ENCODE assay signal across 8 cellular contexts in the genomic region with DNA sequence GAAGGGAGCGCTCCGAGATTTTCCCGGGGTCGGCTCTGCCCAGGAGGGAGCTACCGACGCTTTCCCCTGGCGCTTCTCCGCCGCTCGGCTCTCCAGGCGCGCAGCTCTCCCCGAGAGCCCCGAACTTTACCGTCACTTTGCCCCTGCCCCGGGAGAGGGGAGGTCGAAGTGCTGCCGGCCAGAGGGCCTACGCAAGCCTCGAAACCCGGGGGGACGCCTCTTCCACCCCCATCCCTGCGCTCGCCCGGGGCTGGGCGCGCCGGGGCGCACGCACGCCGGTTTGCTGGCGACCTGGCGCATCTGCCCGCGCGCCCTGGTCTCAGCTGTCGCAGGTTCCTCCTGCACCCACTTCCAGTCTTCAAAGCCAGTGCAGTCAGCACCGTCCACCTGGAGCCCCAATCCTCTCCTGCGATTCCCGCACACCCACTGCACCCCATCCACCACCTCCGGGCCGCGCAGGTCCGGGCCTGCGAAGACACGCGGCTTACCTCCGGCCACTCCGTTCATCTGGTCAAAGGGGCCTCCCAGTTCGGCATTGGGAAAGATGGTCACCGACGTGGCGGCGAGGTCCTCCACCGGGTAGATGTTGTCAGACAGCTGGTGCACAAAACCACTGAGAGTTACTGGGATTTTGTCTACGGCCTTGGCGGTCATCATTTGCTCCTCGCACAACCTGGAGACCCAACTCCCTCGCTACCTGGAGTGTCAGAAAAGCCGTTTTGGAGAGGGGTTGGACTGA. TPM values are rescaled to one million over a fixed set of nuclear protein-coding genes. Genes with fewer than 3 reads are reported as not detected.
DNase-seq lines count a peak whose midpoint lies in the region; ATAC-seq and TF ChIP-seq lines count a peak whose summit lies in the region.

No MANE protein-coding gene starts in this region.

- peak overlapping the region; percentile 73 for H3K27ac ChIP-seq in CD8-positive, alpha-beta T cell (ENCODE audit: low read depth, low read length)
- no peak overlapping the region for H3K27ac ChIP-seq in Panc1 (ENCODE audit: low read length)

- peaks cover 35% of the 10 kb centered on the region for H3K4me1 ChIP-seq in CD8-positive, alpha-beta T cell (ENCODE audit: insufficient read depth, low read length)
- H3K4me1 ChIP-seq in Panc1 (ENCODE audit: control insufficient read depth, insufficient read depth, low read length): peaks cover 11% of the 10 kb centered on the region

- CTCF ChIA-PET in CD8-positive, alpha-beta T cell (lab: Charles Lee): interaction anchor here (1.3 to 5.4 kb wide), 8 partner anchors 9 to 222 kb away, joined by 4 to 98 read pairs (median 8); no protein-coding TSS in a partner anchor
- CTCF ChIA-PET in Panc1 (lab: Charles Lee): interaction anchor here (0.5 to 1.1 kb wide), 3 partner anchors 36 to 777 kb away, joined by 3 to 4 read pairs (median 3); no protein-coding TSS in a partner anchor

- H3K27ac Mint-ChIP-seq in CD8-positive, alpha-beta T cell: peak overlapping the region; percentile 98
- H3K27ac Mint-ChIP-seq in stimulated activated naive CD8-positive, alpha-beta T cell treated with anti-CD3 and anti-CD28 coated beads, Interleukin-15, amount 100 ng/mL, for 72 hours: peak overlapping the region; percentile 97 to 98

- peak overlapping the region; percentile 85 for H3K4me3 ChIP-seq in CD8-positive, alpha-beta T cell (ENCODE audit: low read depth, low read length)
- H3K4me3 ChIP-seq in Panc1 (ENCODE audit: low read depth in 2 of 2, low read length in 2 of 2): peak overlapping the region; percentile 68 to 87
- peak overlapping the region; percentile 60 to 70 for H3K4me3 ChIP-seq in cardiac fibroblast (replicated peaks in 1 of 2; ENCODE audit: low read depth in 2 of 2, low read length in 2 of 2)
- H3K4me3 ChIP-seq in lower leg skin (ENCODE audit: low read depth, poor library complexity, severe bottlenecking): peak overlapping the region; percentile 41

- H3K27me3 Mint-ChIP-seq in CD8-positive, alpha-beta T cell (ENCODE audit: low read depth): peaks cover 21% of the 10 kb centered on the region
- peaks cover 24% of the 10 kb centered on the region for H3K27me3 Mint-ChIP-seq in stimulated activated naive CD8-positive, alpha-beta T cell treated with anti-CD3 and anti-CD28 coated beads, Interleukin-15, amount 100 ng/mL, for 72 hours

- no peaks in the 10 kb centered on the region for H3K9me3 ChIP-seq in CD8-positive, alpha-beta T cell (ENCODE audit: low read length)
- no peaks in the 10 kb centered on the region for H3K9me3 ChIP-seq in Panc1 (ENCODE audit: control insufficient read depth, insufficient read depth, low read depth, low read length)

- peaks cover 54% of the 10 kb centered on the region for H3K4me1 Mint-ChIP-seq in CD8-positive, alpha-beta T cell (ENCODE audit: low read depth)
- H3K4me1 Mint-ChIP-seq in stimulated activated naive CD8-positive, alpha-beta T cell treated with anti-CD3 and anti-CD28 coated beads, Interleukin-15, amount 100 ng/mL, for 72 hours: peaks cover 78% of the 10 kb centered on the region

- H3K27me3 ChIP-seq in CD8-positive, alpha-beta T cell (ENCODE audit: insufficient read depth, low read length): peaks cover 6% of the 10 kb centered on the region
- H3K27me3 ChIP-seq in Panc1 (ENCODE audit: control insufficient read depth, insufficient read depth, low read length): peaks cover 32% of the 10 kb centered on the region

- 0 to 1% methylated on average over 39 to 44 of the region's 61 CpGs for WGBS in lower leg skin, 2 donors

- no peak for TF ChIP-seq POLR2A in lower leg skin (IDR thresholded peaks at IDR 0.05)

- BruUV-seq in Panc1 (replicated peaks; lab: Mats Ljungman, UMichigan): TSS peak; percentile 99

- H3K4me3 Mint-ChIP-seq in CD8-positive, alpha-beta T cell: peak overlapping the region; percentile 98
- peak overlapping the region; percentile 91 to 94 for H3K4me3 Mint-ChIP-seq in stimulated activated naive CD8-positive, alpha-beta T cell treated with anti-CD3 and anti-CD28 coated beads, Interleukin-15, amount 100 ng/mL, for 72 hours

- H3K9me3 Mint-ChIP-seq in CD8-positive, alpha-beta T cell: no peaks in the 10 kb centered on the region
- no peaks in the 10 kb centered on the region for H3K9me3 Mint-ChIP-seq in stimulated activated naive CD8-positive, alpha-beta T cell treated with anti-CD3 and anti-CD28 coated beads, Interleukin-15, amount 100 ng/mL, for 72 hours

- no peak for TF ChIP-seq CTCF in CD8-positive, alpha-beta T cell (IDR thresholded peaks at IDR 0.05)
- TF ChIP-seq CTCF in Panc1 (IDR thresholded peaks at IDR 0.05) (no peak), cardiac fibroblast (IDR thresholded peaks at IDR 0.05; ENCODE audit: low read depth, low read length) (no peak), lower leg skin (IDR thresholded peaks at IDR 0.05) (no peak)

- no peak for ATAC-seq in CD8-positive, alpha-beta T cell
- ATAC-seq in Panc1: no peak
- ATAC-seq in stimulated activated naive CD8-positive, alpha-beta T cell treated with anti-CD3 and anti-CD28 coated beads, Interleukin-15, amount 100 ng/mL, for 72 hours: no peak
- ATAC-seq in GM19351 (IDR thresholded peaks at IDR 0.05; ENCODE audit: unreplicated experiment): no peak
- no peak for ATAC-seq in GM19023 (IDR thresholded peaks at IDR 0.05; ENCODE audit: unreplicated experiment)
- ATAC-seq in GM18498 (IDR thresholded peaks at IDR 0.05; ENCODE audit: unreplicated experiment): no peak

- H3K36me3 Mint-ChIP-seq in CD8-positive, alpha-beta T cell: peaks cover 15% of the 10 kb centered on the region

- intact Hi-C loops in CD8-positive, alpha-beta T cell (cut with DNase I, micrococcal nuclease): loop anchor here (1.0 to 10.0 kb wide), 15 partner anchors 9 to 913 kb away; partner anchors contain the start of genes NRBF2 (in 2 of the 2), ADO (in 1 of the 2) and ARID5B (in 1 of the 2)
- intact Hi-C loops in Panc1 (cut with micrococcal nuclease; ENCODE audit: unreplicated experiment): loop anchor here (5.0 to 10.0 kb wide), 3 partner anchors 267 to 551 kb away; partner anchors contain the start of gene RTKN2
- intact Hi-C loops in lower leg skin (cut with DNase I; ENCODE audit: low total_unique reads): loop anchor here (5.0 kb wide), 1 partner anchor 223 kb away; no protein-coding TSS in a partner anchor

- in situ Hi-C loops in Panc1 (cut with HindIII; ENCODE audit: low pct_unique_long_range_greater_than_20kb, low sequenced_read_pairs): no loop called here

- peak in 4 of 7 experiments; percentile 17 to 55 (median 26) for DNase-seq in CD8-positive, alpha-beta T cell
- DNase-seq in Panc1 (ENCODE audit: low read depth, low spot score) (no peak), cardiac fibroblast (ENCODE audit: low read depth in 2 of 2) (peak; percentile 26 to 42), lower leg skin (ENCODE audit: low spot score in 2 of 2) (no peak)
- peak; percentile 50 to 51 for DNase-seq in stimulated activated naive CD8-positive, alpha-beta T cell treated with anti-CD3 and anti-CD28 coated beads, Interleukin-15, amount 100 ng/mL, for 72 hours

- POLR2A ChIA-PET in CD8-positive, alpha-beta T cell (lab: Charles Lee): interaction anchor here (0.8 to 3.8 kb wide), 7 partner anchors 11 to 632 kb away, joined by 3 to 45 read pairs (median 9); partner anchors contain the start of genes ADO and NRBF2
- POLR2A ChIA-PET in Panc1 (lab: Charles Lee): interaction anchor here (0.6 kb wide), 1 partner anchor 177 kb away, joined by 3 read pairs; no protein-coding TSS in a partner anchor

- H3K36me3 ChIP-seq in CD8-positive, alpha-beta T cell (ENCODE audit: insufficient read depth, low read length): no peaks in the 10 kb centered on the region
- H3K36me3 ChIP-seq in Panc1 (ENCODE audit: control insufficient read depth, insufficient read depth, low read length): no peaks in the 10 kb centered on the region

RNA-seq across cellular contexts. Expression of gene EGR2, which starts 0.6 kb away (rescaled TPM):
- total RNA-seq in CD8-positive, alpha-beta T cell: 1 to 10 TPM; 5.6 to 6.1 TPM
- 0.82 TPM for total RNA-seq in Panc1 (2021; ENCODE audit: unreplicated experiment)
- polyA plus RNA-seq in Panc1 (2012; ENCODE audit: insufficient read length): 0.41 TPM
- total RNA-seq in lower leg skin: 10 to 100 TPM in 3 of 4 donors, 1 to 10 TPM in 1; 9.7 to 23.8 (median 18.1) TPM

RNA-seq across cellular contexts. Expression of gene ADO, which starts 11.0 kb away (rescaled TPM):
- 10 to 100 TPM; 12.7 to 13.1 TPM for total RNA-seq in CD8-positive, alpha-beta T cell
- 24.9 TPM for total RNA-seq in Panc1 (2021; ENCODE audit: unreplicated experiment)
- polyA plus RNA-seq in Panc1 (2012; ENCODE audit: insufficient read length): 20.8 TPM
- 10 to 100 TPM; 17.1 to 22.3 (median 21.2) TPM for total RNA-seq in lower leg skin

Comparison
In these comparisons a context has a peak if more than half of its experiments do, and no peak if none do; other contexts are left out.
1. DNase-seq: peak in CD8-positive, alpha-beta T cell (4 of 7), cardiac fibroblast (2 of 2) and stimulated activated naive CD8-positive, alpha-beta T cell treated with anti-CD3 and anti-CD28 coated beads, Interleukin-15, amount 100 ng/mL, for 72 hours (2 of 2); none in Panc1 (single experiment) and lower leg skin (0 of 2).
2. Peak in every context shown above with its lines, with median percentiles within 50 percentile points of each other: H3K4me3 ChIP-seq.